Comparison of ENCODE assay signal across 22 cellular contexts in the genomic region with DNA sequence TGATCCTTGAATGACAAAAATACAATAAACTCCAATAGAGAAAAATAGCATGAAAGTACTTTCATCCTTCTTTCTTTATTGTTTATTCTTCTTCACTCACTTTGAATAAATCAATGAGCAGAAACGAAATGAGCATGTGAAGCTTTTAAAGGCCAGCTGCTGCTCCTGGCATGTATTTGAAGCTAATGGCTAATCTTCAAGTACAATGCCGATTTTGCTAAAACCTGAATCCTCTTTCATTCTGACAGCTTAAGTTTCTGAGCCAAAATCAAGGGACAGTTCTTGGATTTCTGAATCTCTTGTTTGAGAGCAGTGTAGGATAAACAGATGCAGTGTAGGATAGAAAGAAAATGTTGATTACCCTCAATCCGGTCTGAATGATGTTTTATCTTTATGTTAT.
DNase-seq lines count a peak whose midpoint lies in the region; ATAC-seq lines count a peak whose summit lies in the region.
"Had no signal": no experiment of that assay in that cellular context is flagged by ENCODE, and none has a peak within 500 bp of the region (broad histone marks: within the 10 kb centered on the region; RNA-seq: fewer than 3 reads in every experiment).

No MANE protein-coding gene starts in this region.

- DNase-seq in NCI-H1694 treated with DMSO at 0.1 percent for 48 hours (lab: John Stamatoyannopoulos, UW), result peak; percentile 12
- no peak for DNase-seq in NCI-H1694 (lab: John Stamatoyannopoulos, UW)
- peak; percentile 56 for DNase-seq in NCI-H1105 treated with DMSO at 0.1 percent for 48 hours (lab: John Stamatoyannopoulos, UW)
- peak; percentile 66 for DNase-seq in NCI-H82 treated with DMSO at 0.1 percent for 48 hours (lab: John Stamatoyannopoulos, UW; ENCODE audit: unreplicated experiment)
- DNase-seq in OCI-M2 (lab: John Stamatoyannopoulos, UW; ENCODE audit: unreplicated experiment), result no peak
- DNase-seq: Calu3; CD8-positive, alpha-beta memory T cell; NCI-H1048; NCI-H146; NCI-H2029 treated with DMSO at 0.1 percent for 48 hours; NCI-H2171; NCI-H226; NCI-H526 treated with DMSO at 0.1 percent for 48 hours; Right ventricle myocardium superior; RPMI8226; T-helper 2 cell had no signal

- H3K4me1 ChIP-seq in endocrine pancreas (ENCODE audit: control insufficient read depth, insufficient read depth, low read length), result peaks cover 10% of the 10 kb centered on the region
- H3K4me1 ChIP-seq: SJSA1 had no signal

- ATAC-seq in HG03342 (IDR thresholded peaks at IDR 0.05; ENCODE audit: unreplicated experiment) (no peak), HG03108 (IDR thresholded peaks at IDR 0.05; ENCODE audit: unreplicated experiment) (no peak)
- ATAC-seq: HCT116 had no signal

- no peaks in the 10 kb centered on the region for H3K36me3 ChIP-seq in endocrine pancreas (ENCODE audit: control insufficient read depth, insufficient read depth, low read length)
- H3K36me3 ChIP-seq: SJSA1 had no signal

- peak overlapping the region; percentile 13 for H3K9ac ChIP-seq in endocrine pancreas (ENCODE audit: control insufficient read depth, insufficient read depth, low read length)
- H3K9ac ChIP-seq: KMS-11 had no signal

- H3K9me3 ChIP-seq in endocrine pancreas (ENCODE audit: control insufficient read depth, low read length), result no peaks in the 10 kb centered on the region
- H3K9me3 ChIP-seq: SJSA1 had no signal

- no peak overlapping the region for H3K4me3 ChIP-seq in endocrine pancreas (ENCODE audit: control insufficient read depth, insufficient read depth, low read length)
- H3K4me3 ChIP-seq: SJSA1 had no signal

- H3K27me3 ChIP-seq in endocrine pancreas (ENCODE audit: control insufficient read depth, insufficient read depth, low read length), result no peaks in the 10 kb centered on the region
- H3K27me3 ChIP-seq: SJSA1 had no signal

Comparison
In these comparisons a context has a peak if more than half of its experiments do, and no peak if none do; other contexts are left out.
1. DNase-seq: peak in NCI-H1694 treated with DMSO at 0.1 percent for 48 hours (single experiment), NCI-H1105 treated with DMSO at 0.1 percent for 48 hours (single experiment) and NCI-H82 treated with DMSO at 0.1 percent for 48 hours (single experiment); none in NCI-H1694 (single experiment) and OCI-M2 (single experiment).